9 cellular contexts compared by ENCODE assay signal in genomic region chr10:28087675-28088351, GRCh38.
DNase-seq lines count a peak whose midpoint lies in the region; ATAC-seq and TF ChIP-seq lines count a peak whose summit lies in the region.
"Had no signal": no experiment of that assay in that cellular context is flagged by ENCODE, and none has a peak within 500 bp of the region (broad histone marks: within the 10 kb centered on the region; RNA-seq: fewer than 3 reads in every experiment).

No MANE protein-coding gene starts in this region.

- H3K9me3 Mint-ChIP-seq in WTC11: peaks cover 14% of the 10 kb centered on the region

- TF ChIP-seq CTCF in AG10803 (conservative IDR thresholded peaks at IDR 0.05; ENCODE audit: low read length) (no peak), HL-60 (IDR thresholded peaks at IDR 0.05; ENCODE audit: insufficient read depth, low read length) (no peak), WTC11 (IDR thresholded peaks at IDR 0.05) (no peak), fibroblast of villous mesenchyme (IDR thresholded peaks at IDR 0.05; ENCODE audit: insufficient read depth, low read depth, low read length) (no peak), heart left ventricle (IDR thresholded peaks at IDR 0.05) (no peak)

- H3K4me3 ChIP-seq in AG10803 (ENCODE audit: low read length) (no peak overlapping the region), HL-60 (replicated peaks; ENCODE audit: insufficient read depth, low read length) (no peak overlapping the region), fibroblast of villous mesenchyme (ENCODE audit: low read depth, low read length) (no peak overlapping the region), heart left ventricle (no peak overlapping the region)

- no peak overlapping the region for H3K27ac Mint-ChIP-seq in WTC11

- CTCF ChIA-PET in WTC11 (lab: Charles Lee): no interaction called here

- no peak for ATAC-seq in WTC11
- no peak for ATAC-seq in heart left ventricle

- H3K4me3 Mint-ChIP-seq in WTC11: no peak overlapping the region

- peaks cover 5% of the 10 kb centered on the region for H3K36me3 Mint-ChIP-seq in WTC11

- peaks cover 0 to 7% (median 0%) of the 10 kb centered on the region in 9 donors for H3K36me3 ChIP-seq in heart left ventricle

- WGBS in heart left ventricle, 4 donors: 81 to 87% (median 85%) methylated on average over 2 of the region's 2 CpGs

- no peaks in the 10 kb centered on the region for H3K27me3 Mint-ChIP-seq in WTC11 (ENCODE audit: low read depth)

- no peak for TF ChIP-seq POLR2A in heart left ventricle (IDR thresholded peaks at IDR 0.05)

- H3K9me3 ChIP-seq in heart left ventricle: peaks cover 0 to 3% (median 0%) of the 10 kb centered on the region in 12 donors

- no peak overlapping the region for H3K27ac ChIP-seq in HL-60 (replicated peaks)
- H3K27ac ChIP-seq in heart left ventricle: no peak overlapping the region

- H3K27me3 ChIP-seq in HL-60 (ENCODE audit: insufficient read depth, poor library complexity, severe bottlenecking): no peaks in the 10 kb centered on the region
- H3K27me3 ChIP-seq in heart left ventricle: no peaks in the 10 kb centered on the region

- no peaks in the 10 kb centered on the region for H3K4me1 ChIP-seq in heart left ventricle

- peak; percentile 70 for DNase-seq in AG10803 (ENCODE audit: low read depth)
- peak; percentile 49 to 61 for DNase-seq in HL-60 (ENCODE audit: low read depth in 1 of 2, low spot score in 1 of 2)
- DNase-seq in WTC11 (ENCODE audit: low spot score): no peak
- DNase-seq in fibroblast of villous mesenchyme (ENCODE audit: low read depth): peak; percentile 77
- no peak for DNase-seq in heart left ventricle
- no peak for DNase-seq in NCI-H510A (lab: John Stamatoyannopoulos, UW)
- no peak for DNase-seq in activated CD8-positive, alpha-beta memory T cell treated with anti-CD3 and anti-CD28 coated beads, Interleukin-2, amount 50 U/mL, for 4 hours
- no peak for DNase-seq in iPS-NIHi11 (ENCODE audit: low spot score)
- DNase-seq: NCI-H748 treated with DMSO at 0.1 percent for 48 hours had no signal

- POLR2A ChIA-PET in WTC11 (lab: Charles Lee): no interaction called here

- no peaks in the 10 kb centered on the region for H3K4me1 Mint-ChIP-seq in WTC11

- intact Hi-C loops in heart left ventricle (cut with DNase I): no loop called here

TF ChIP-seq in WTC11, 78 proteins besides CTCF, POLR2A, EP300 and RAD21:
- TF ChIP-seq CREM (CRISPR knock-in tag; IDR thresholded peaks at IDR 0.05): no peak
- 0 out of 2 replicates have a peak, but pooled peaks have one; percentile 22 for TF ChIP-seq GABPB1 (CRISPR knock-in tag; IDR thresholded peaks at IDR 0.05)
- no peak for TF ChIP-seq CDX4 (CRISPR knock-in tag; IDR thresholded peaks at IDR 0.05; ENCODE audit: borderline replicate concordance)

Comparison
In these comparisons a context has a peak if more than half of its experiments do, and no peak if none do; other contexts are left out.
1. DNase-seq: peak in AG10803 (single experiment), HL-60 (2 of 2) and fibroblast of villous mesenchyme (single experiment); none in WTC11 (single experiment), heart left ventricle (0 of 5), NCI-H510A (single experiment), activated CD8-positive, alpha-beta memory T cell treated with anti-CD3 and anti-CD28 coated beads, Interleukin-2, amount 50 U/mL, for 4 hours (single experiment) and iPS-NIHi11 (single experiment).